In the genomic region with DNA sequence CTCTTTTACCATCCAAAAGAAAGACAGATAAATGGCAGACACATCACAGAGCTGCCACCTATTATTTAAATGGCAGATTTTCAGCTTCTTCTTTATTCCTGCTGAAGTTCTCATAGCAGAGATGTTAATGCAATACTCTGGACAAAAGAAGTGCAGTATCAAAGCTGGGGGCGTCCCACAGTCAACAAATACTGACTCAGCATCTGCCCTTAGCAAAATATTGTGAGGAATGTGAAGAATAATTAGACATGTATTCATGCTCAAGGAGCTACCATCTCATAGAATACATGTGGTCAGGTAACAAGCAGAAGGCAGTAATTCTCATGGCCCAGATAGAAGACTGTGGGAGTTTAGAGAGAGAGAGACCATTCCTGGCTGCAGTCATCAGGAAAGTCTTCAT, we compare ENCODE assay signal across 28 cellular contexts.
"Had no signal": no experiment of that assay in that cellular context is flagged by ENCODE, and none has a peak within 500 bp of the region (broad histone marks: within the 10 kb centered on the region; RNA-seq: fewer than 3 reads in every experiment).

No MANE protein-coding gene starts in this region.

- DNase-seq: naive thymus-derived CD8-positive, alpha-beta T cell; nephron progenitor cell; nucleus accumbens; pancreas; right cardiac atrium; spleen; stimulated activated CD4-positive, alpha-beta T cell treated with anti-CD3 and anti-CD28 coated beads, Interleukin-12 subunit alpha, Interleukin-12 subunit beta, amount 100 ng/mL, for 4 hours; stimulated activated CD4-positive, alpha-beta T cell treated with anti-CD3 and anti-CD28 coated beads, Interleukin-1b, Interleukin-23, amount 100 ng/mL, for 48 hours; stimulated activated CD4-positive, alpha-beta T cell treated with anti-CD3 and anti-CD28 coated beads, Interleukin-4, amount 100 ng/mL, for 1 hour; stimulated activated CD4-positive, alpha-beta T cell treated with anti-CD3 and anti-CD28 coated beads, Interleukin-4, amount 100 ng/mL, for 4 hours; stimulated activated CD8-positive, alpha-beta memory T cell treated with anti-CD3 and anti-CD28 coated beads, Interleukin-4, amount 100 ng/mL, for 48 hours; stimulated activated naive CD4-positive, alpha-beta T cell; stimulated activated naive CD8-positive, alpha-beta T cell treated with anti-CD3 and anti-CD28 coated beads, Interleukin-15, amount 100 ng/mL, for 72 hours; stimulated activated naive CD8-positive, alpha-beta T cell treated with anti-CD3 and anti-CD28 coated beads, Interleukin-15, Interleukin-2, amounts not matched to agents 100 U/mL and 50 U/mL, for 24 hours; substantia nigra; testis; tibial artery; transverse colon; upper lobe of right lung; uterus had no signal

- H3K4me1 ChIP-seq: pancreas, prostate gland, spleen, suprapubic skin, testis, tibial artery, transverse colon, upper lobe of right lung, uterus had no signal

- H3K27ac ChIP-seq: neutrophil, pancreas, prostate gland, skin epidermis, spleen, suprapubic skin, testis, tibial artery, transverse colon, upper lobe of right lung, uterus had no signal

- H3K4me3 ChIP-seq: pancreas, prostate gland, skin epidermis, smooth muscle cell, spleen, suprapubic skin, testis, tibial artery, transverse colon, upper lobe of right lung, uterus had no signal

- H3K36me3 ChIP-seq: neutrophil, pancreas, prostate gland, spleen, suprapubic skin, tibial artery, transverse colon, upper lobe of right lung, uterus had no signal

- H3K4me2 ChIP-seq: smooth muscle cell had no signal

- H3K27me3 ChIP-seq: pancreas, spleen, suprapubic skin, testis, transverse colon, uterus had no signal

- H3K9me3 ChIP-seq: neutrophil, pancreas, prostate gland, suprapubic skin, testis, tibial artery, transverse colon, upper lobe of right lung, uterus had no signal

- ATAC-seq: naive thymus-derived CD8-positive, alpha-beta T cell; natural killer cell treated with Interleukin-12 subunit alpha and Interleukin-12 subunit beta and Interleukin-15 and Interleukin-18, amount 100 ng/mL, for 72 hours; pancreas; right cardiac atrium; sciatic nerve; stimulated activated memory B cell treated with anti-CD40 and anti-IgM and Interleukin-4, amounts not matched to agents 10 μg/mL and 1 μg/mL and 100 μg/mL, for 72 hours; stimulated activated naive CD8-positive, alpha-beta T cell treated with anti-CD3 and anti-CD28 coated beads, Interleukin-15, amount 100 ng/mL, for 72 hours; stimulated activated naive CD8-positive, alpha-beta T cell treated with anti-CD3 and anti-CD28 coated beads, Interleukin-15, Interleukin-2, amounts not matched to agents 100 U/mL and 50 U/mL, for 24 hours; upper lobe of right lung had no signal

- FAIRE-seq: pancreas had no signal
